ENCODE assay signal across 16 cellular contexts in the genomic region with DNA sequence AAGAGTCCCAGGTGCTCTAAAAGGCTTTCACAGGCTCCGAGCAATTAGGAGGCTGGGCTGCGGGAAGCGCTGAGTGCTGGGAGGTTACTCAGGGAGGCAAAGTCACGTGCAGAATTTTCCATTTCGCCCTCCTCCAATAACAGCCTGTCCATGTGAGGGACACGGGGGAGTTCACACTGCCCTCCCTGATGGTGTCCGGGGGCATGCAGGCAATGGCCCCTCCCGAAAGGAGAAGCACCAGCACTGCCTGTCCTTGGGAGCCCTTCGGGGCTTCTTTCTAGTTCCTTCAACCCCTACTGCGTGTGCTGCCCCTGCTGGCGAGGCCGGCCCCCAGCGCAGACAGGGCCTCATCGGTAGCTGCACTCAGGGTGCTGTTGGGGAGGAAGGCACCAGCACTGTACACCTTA.
DNase-seq lines count a peak whose midpoint lies in the region; ATAC-seq, FAIRE-seq and TF ChIP-seq lines count a peak whose summit lies in the region.
"Had no signal": no experiment of that assay in that cellular context is flagged by ENCODE, and none has a peak within 500 bp of the region (broad histone marks: within the 10 kb centered on the region; RNA-seq: fewer than 3 reads in every experiment).

No MANE protein-coding gene starts in this region.

- peak; percentile 75 for FAIRE-seq in K562 (lab: Jason Lieb, UNC)
- no peak for FAIRE-seq in H54 (lab: Jason Lieb, UNC)

- no peak overlapping the region for H3K27ac Mint-ChIP-seq in activated CD4-positive, alpha-beta T cell treated with anti-CD3 and anti-CD28 coated beads for 36 hours
- H3K27ac Mint-ChIP-seq: activated T-cell treated with anti-CD3 and anti-CD28 coated beads, Interleukin-2, amount 50 U/mL, for 24 hours; naive thymus-derived CD4-positive, alpha-beta T cell had no signal

- H2AFZ ChIP-seq in Karpas-422 (ENCODE audit: low read length): no peak overlapping the region
- H2AFZ ChIP-seq in K562 (ENCODE audit: low read depth, low read length): peak overlapping the region; percentile 53

- 9% methylated on average over 12 of the region's 14 CpGs for WGBS in K562 (ENCODE audit: insufficient coverage, low coverage, missing lambda C conversion rate)
- WGBS in esophagus muscularis mucosa: 71% methylated on average over 8 of the region's 14 CpGs

- intact Hi-C loops in K562 (cut with micrococcal nuclease): loop anchor here (10.0 kb wide), 1 partner anchor 65 kb away; a partner anchor contains a TSS
- intact Hi-C loops in posterior vena cava (cut with DNase I): no loop called here
- intact Hi-C loops in activated CD4-positive, alpha-beta T cell treated with anti-CD3 and anti-CD28 coated beads for 36 hours (cut with DNase I, micrococcal nuclease): no loop called here
- intact Hi-C loops in esophagus muscularis mucosa (cut with DNase I): no loop called here

- DNase-seq in GM06990 (ENCODE audit: extremely low read depth, insufficient read length): no peak
- peak; percentile 65 for DNase-seq in Karpas-422
- peak; percentile 56 to 74 (median 69) for DNase-seq in K562 (ENCODE audit: extremely low read depth in 1 of 4, low spot score in 3 of 4)
- peak; percentile 46 for DNase-seq in posterior vena cava (ENCODE audit: low spot score)
- no peak for DNase-seq in DMS114 treated with DMSO at 0.1 percent for 48 hours (lab: John Stamatoyannopoulos, UW; ENCODE audit: unreplicated experiment)
- DNase-seq in H54 (ENCODE audit: insufficient read length, low spot score): no peak
- no peak for DNase-seq in activated CD4-positive, alpha-beta T cell treated with anti-CD3 and anti-CD28 coated beads for 36 hours
- DNase-seq in esophagus muscularis mucosa (ENCODE audit: extremely low spot score): no peak
- DNase-seq: activated CD4-positive, CD25-positive, alpha-beta regulatory T cell; activated T-cell treated with anti-CD3 and anti-CD28 coated beads, Interleukin-2, amount 50 U/mL, for 24 hours; COR-L47; effector memory CD4-positive, alpha-beta T cell; naive thymus-derived CD4-positive, alpha-beta T cell; NCI-H345 had no signal

- no peaks in the 10 kb centered on the region for H3K9me3 ChIP-seq in Karpas-422 (ENCODE audit: low read length)
- no peaks in the 10 kb centered on the region for H3K9me3 ChIP-seq in K562 (replicated peaks; ENCODE audit: control insufficient read depth, insufficient read depth, low read depth, low read length)
- no peaks in the 10 kb centered on the region for H3K9me3 ChIP-seq in esophagus muscularis mucosa
- H3K9me3 ChIP-seq: thoracic aorta had no signal

- POLR2A ChIA-PET in K562 (lab: Yijun Ruan, JAX): interaction anchor here (0.7 to 1.9 kb wide), 4 partner anchors 9 to 936 kb away, joined by 3 to 9 read pairs (median 4); no protein-coding TSS in a partner anchor
- POLR2A ChIA-PET in activated CD4-positive, alpha-beta T cell treated with anti-CD3 and anti-CD28 coated beads for 36 hours (lab: Charles Lee): no interaction called here

- no peak overlapping the region for H3K4me3 ChIP-seq in GM06990 (replicated peaks; ENCODE audit: low read depth, low read length)
- H3K4me3 ChIP-seq in Karpas-422 (ENCODE audit: low read length): no peak overlapping the region
- H3K4me3 ChIP-seq in K562: no peak overlapping the region
- no peak overlapping the region for H3K4me3 ChIP-seq in esophagus muscularis mucosa
- H3K4me3 ChIP-seq: smooth muscle cell, thoracic aorta had no signal

- H3K9me1 ChIP-seq in K562 (ENCODE audit: control insufficient read depth, insufficient read depth, low read length): no peaks in the 10 kb centered on the region

- H3K4me2 ChIP-seq in Karpas-422 (ENCODE audit: low read depth, low read length, poor library complexity, severe bottlenecking): no peak overlapping the region
- H3K4me2 ChIP-seq in K562 (ENCODE audit: insufficient read depth, low read length): 0 out of 2 replicates have a peak overlapping the region, but pooled peaks have one; percentile 28
- H3K4me2 ChIP-seq: smooth muscle cell had no signal

- H3K27me3 ChIP-seq in GM06990 (replicated peaks; ENCODE audit: control insufficient read depth, insufficient read depth, low read length) (no peaks in the 10 kb centered on the region; the same call in 1 of the 2 replicates), Karpas-422 (ENCODE audit: low read length) (no peaks in the 10 kb centered on the region), K562 (ENCODE audit: control insufficient read depth in 2 of 2, insufficient read depth in 2 of 2, low read length in 2 of 2) (peaks cover 19 to 47% of the 10 kb centered on the region in 2 experiments; a peak in 4 of 5 replicates), esophagus muscularis mucosa (peaks cover 0 to 13% (median 0%) of the 10 kb centered on the region in 4 donors)

- TF ChIP-seq POLR2A in K562 (conservative IDR thresholded peaks at IDR 0.05) (no peak), H54 (IDR thresholded peaks at IDR 0.05; ENCODE audit: low read depth, low read length) (no peak), esophagus muscularis mucosa (IDR thresholded peaks at IDR 0.05; ENCODE audit: low read depth) (no peak)

- H3K4me1 Mint-ChIP-seq in activated CD4-positive, alpha-beta T cell treated with anti-CD3 and anti-CD28 coated beads for 36 hours: no peaks in the 10 kb centered on the region

- no peaks in the 10 kb centered on the region for H3K79me2 ChIP-seq in Karpas-422 (ENCODE audit: low read length)
- H3K79me2 ChIP-seq in K562 (ENCODE audit: control insufficient read depth, insufficient read depth, low read length): no peaks in the 10 kb centered on the region

- H3K9me2 ChIP-seq in Karpas-422 (replicated peaks; ENCODE audit: insufficient read depth, low read length): no peaks in the 10 kb centered on the region

- TF ChIP-seq EP300 in K562 (IDR thresholded peaks at IDR 0.05; ENCODE audit: low read length) (no peak), esophagus muscularis mucosa (IDR thresholded peaks at IDR 0.05) (no peak)

- no peaks in the 10 kb centered on the region for H3K9me3 Mint-ChIP-seq in activated CD4-positive, alpha-beta T cell treated with anti-CD3 and anti-CD28 coated beads for 36 hours (ENCODE audit: low read depth)
- H3K9me3 Mint-ChIP-seq: activated T-cell treated with anti-CD3 and anti-CD28 coated beads, Interleukin-2, amount 50 U/mL, for 24 hours; naive thymus-derived CD4-positive, alpha-beta T cell had no signal

- no peaks in the 10 kb centered on the region for H3K27me3 Mint-ChIP-seq in activated CD4-positive, alpha-beta T cell treated with anti-CD3 and anti-CD28 coated beads for 36 hours

- no peak overlapping the region for H3K4me3 Mint-ChIP-seq in activated CD4-positive, alpha-beta T cell treated with anti-CD3 and anti-CD28 coated beads for 36 hours
- H3K4me3 Mint-ChIP-seq: activated T-cell treated with anti-CD3 and anti-CD28 coated beads, Interleukin-2, amount 50 U/mL, for 24 hours; naive thymus-derived CD4-positive, alpha-beta T cell had no signal

- TF ChIP-seq CTCF in GM06990 (IDR thresholded peaks at IDR 0.05; ENCODE audit: insufficient read depth, low read length, poor library complexity, severe bottlenecking) (peak; percentile 49), K562 (IDR thresholded peaks at IDR 0.05 in 2 of 3, conservative IDR thresholded peaks at IDR 0.05 in 1 of 3; ENCODE audit: insufficient read depth in 2 of 3, low read depth in 1 of 3, low read length in 3 of 3) (peak; percentile 58 to 83 (median 72)), esophagus muscularis mucosa (IDR thresholded peaks at IDR 0.05) (no peak)

- H3K9ac ChIP-seq in Karpas-422 (ENCODE audit: low read length) (no peak overlapping the region), K562 (ENCODE audit: insufficient read depth in 1 of 2, low read depth in 2 of 2, low read length in 2 of 2) (peak overlapping the region in 1 of 2 experiments; percentile 71; a peak in 1 of 4 replicates)

- H3K4me1 ChIP-seq in Karpas-422 (ENCODE audit: low read length) (no peaks in the 10 kb centered on the region), K562 (replicated peaks in 1 of 2; ENCODE audit: control insufficient read depth in 2 of 2, insufficient read depth in 2 of 2, low read length in 2 of 2) (peaks cover 0 to 39% of the 10 kb centered on the region in 2 experiments; a peak in 3 of 5 replicates), esophagus muscularis mucosa (peaks cover 0 to 16% (median 4%) of the 10 kb centered on the region in 4 donors)

- TF ChIP-seq RAD21 in K562 (CRISPR knock-in tag; conservative IDR thresholded peaks at IDR 0.05 in 1 of 2, IDR thresholded peaks at IDR 0.05 in 1 of 2): peak in 1 of 2 experiments; percentile 34; a peak in 2 of 4 replicates

- no peaks in the 10 kb centered on the region for H3K36me3 ChIP-seq in GM06990 (ENCODE audit: control insufficient read depth, insufficient read depth, low read length)
- H3K36me3 ChIP-seq in Karpas-422 (ENCODE audit: insufficient read depth, low read length): no peaks in the 10 kb centered on the region
- H3K36me3 ChIP-seq in K562 (ENCODE audit: control insufficient read depth, insufficient read depth, low read length): no peaks in the 10 kb centered on the region
- no peaks in the 10 kb centered on the region for H3K36me3 ChIP-seq in esophagus muscularis mucosa
- H3K36me3 ChIP-seq: thoracic aorta had no signal

- CTCF ChIA-PET in K562 (lab: Yijun Ruan, JAX; ENCODE audit: low intra/inter-chr PET ratio): no interaction called here
- CTCF ChIA-PET in activated CD4-positive, alpha-beta T cell treated with anti-CD3 and anti-CD28 coated beads for 36 hours (lab: Charles Lee): no interaction called here

- ATAC-seq in K562: peak; percentile 94
- ATAC-seq in activated CD4-positive, alpha-beta T cell treated with anti-CD3 and anti-CD28 coated beads for 36 hours: no peak
- ATAC-seq: naive thymus-derived CD4-positive, alpha-beta T cell had no signal

- in situ Hi-C loops in K562 (cut with MboI): no loop called here

- 0 out of 2 replicates have a peak, but pooled peaks cover 3% of the 10 kb centered on the region for H4K20me1 ChIP-seq in Karpas-422 (ENCODE audit: insufficient read depth, low read depth, low read length)
- H4K20me1 ChIP-seq in K562 (replicated peaks; ENCODE audit: control insufficient read depth, insufficient read depth, low read length): peaks cover 7% of the 10 kb centered on the region; the same call in 1 of the 2 replicates

- H3K27ac ChIP-seq in Karpas-422 (ENCODE audit: low read length) (no peak overlapping the region), K562 (ENCODE audit: extremely low read depth, low read depth, low read length) (no peak overlapping the region), esophagus muscularis mucosa (replicated peaks in 1 of 4) (no peak overlapping the region)
- H3K27ac ChIP-seq: thoracic aorta had no signal

- BruUV-seq in K562 (replicated peaks; lab: Mats Ljungman, UMichigan): no TSS peak

- no peaks in the 10 kb centered on the region for H3K36me3 Mint-ChIP-seq in activated CD4-positive, alpha-beta T cell treated with anti-CD3 and anti-CD28 coated beads for 36 hours (ENCODE audit: low read depth)
- H3K36me3 Mint-ChIP-seq: naive thymus-derived CD4-positive, alpha-beta T cell had no signal

TF ChIP-seq in K562, 482 proteins besides CTCF, POLR2A, EP300 and RAD21 (continues in another document):
- TF ChIP-seq, protein P1, sequence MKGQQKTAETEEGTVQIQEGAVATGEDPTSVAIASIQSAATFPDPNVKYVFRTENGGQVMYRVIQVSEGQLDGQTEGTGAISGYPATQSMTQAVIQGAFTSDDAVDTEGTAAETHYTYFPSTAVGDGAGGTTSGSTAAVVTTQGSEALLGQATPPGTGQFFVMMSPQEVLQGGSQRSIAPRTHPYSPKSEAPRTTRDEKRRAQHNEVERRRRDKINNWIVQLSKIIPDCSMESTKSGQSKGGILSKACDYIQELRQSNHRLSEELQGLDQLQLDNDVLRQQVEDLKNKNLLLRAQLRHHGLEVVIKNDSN (CRISPR knock-in tag; IDR thresholded peaks at IDR 0.05): peak; percentile 85

Comparison
In these comparisons a context has a peak if more than half of its experiments do, and no peak if none do; other contexts are left out.
1. DNase-seq: peak in Karpas-422 (single experiment), K562 (4 of 4) and posterior vena cava (single experiment); none in GM06990 (single experiment), DMS114 treated with DMSO at 0.1 percent for 48 hours (single experiment), H54 (single experiment), activated CD4-positive, alpha-beta T cell treated with anti-CD3 and anti-CD28 coated beads for 36 hours (single experiment) and esophagus muscularis mucosa (single experiment).
2. CTCF ChIP-seq: peak in GM06990 (single experiment) and K562 (3 of 3); none in esophagus muscularis mucosa (0 of 3).